Comparison of ENCODE assay signal across 8 cellular contexts in the genomic region with DNA sequence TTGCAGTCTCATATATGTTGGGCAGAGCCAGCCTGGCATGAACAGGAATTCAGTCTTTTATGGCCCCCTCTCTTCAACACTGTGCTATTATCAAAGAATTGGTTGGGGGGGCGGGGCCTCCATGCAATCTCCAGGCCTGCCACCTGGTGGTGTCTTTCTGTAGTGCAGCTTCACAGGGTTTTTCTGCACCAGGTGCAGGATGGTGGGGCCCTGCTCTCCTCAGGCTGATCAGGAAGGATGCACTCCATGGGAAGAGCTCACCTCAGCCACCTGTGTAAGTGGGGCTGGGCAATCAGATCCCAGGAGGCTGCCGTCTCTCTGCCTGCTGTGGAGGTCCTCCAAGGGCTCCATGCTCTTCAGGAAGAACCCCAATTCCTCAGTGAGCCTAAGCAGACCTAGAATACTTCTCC. TPM values are rescaled to one million over a fixed set of nuclear protein-coding genes. Genes with fewer than 3 reads are reported as not detected.
DNase-seq lines count a peak whose midpoint lies in the region; ATAC-seq and TF ChIP-seq lines count a peak whose summit lies in the region.

No MANE protein-coding gene starts in this region.

- ATAC-seq in activated B cell treated with CpG ODN at 0.5 μM for 24 hours (ENCODE audit: low read depth), result peak; percentile 64
- no peak for ATAC-seq in HG02678 (IDR thresholded peaks at IDR 0.05; ENCODE audit: unreplicated experiment)

- peak; percentile 80 for DNase-seq in AG08395 (ENCODE audit: low spot score)
- DNase-seq in GM20000 (ENCODE audit: low spot score), result peak; percentile 80
- peak; percentile 87 for DNase-seq in NCI-H2196 (lab: John Stamatoyannopoulos, UW; ENCODE audit: unreplicated experiment)
- DNase-seq in activated B cell treated with CpG ODN at 0.5 μM for 24 hours, result peak; percentile 77
- DNase-seq in T47D (ENCODE audit: low read depth in 1 of 2, low spot score in 1 of 2), result peak; percentile 62 to 69
- DNase-seq in kidney glomerular epithelial cell (lab: John Stamatoyannopoulos, UW), result peak; percentile 71
- DNase-seq in stimulated activated CD4-positive, alpha-beta T cell treated with anti-CD3 and anti-CD28 coated beads, Interleukin-4, amount 100 ng/mL, for 1 hour, result peak; percentile 84

- H3K36me3 Mint-ChIP-seq in activated B cell treated with CpG ODN at 0.5 μM for 24 hours (ENCODE audit: low read depth), result peaks cover 27% of the 10 kb centered on the region

- H3K4me3 Mint-ChIP-seq in activated B cell treated with CpG ODN at 0.5 μM for 24 hours, result peak overlapping the region; percentile 28

- CTCF ChIA-PET in activated B cell treated with CpG ODN at 0.5 μM for 24 hours (lab: Charles Lee), result interaction anchor here (0.7 to 3.7 kb wide), 16 partner anchors 9 to 83 kb away, joined by 3 to 29 read pairs (median 4); partner anchors contain the start of gene EVA1B

- POLR2A ChIA-PET in activated B cell treated with CpG ODN at 0.5 μM for 24 hours (lab: Charles Lee), result interaction anchor here (0.8 to 4.0 kb wide), 7 partner anchors 9 to 62 kb away, joined by 3 to 34 read pairs (median 6); partner anchors contain the start of genes LSM10 and SH3D21

- intact Hi-C loops in activated B cell treated with CpG ODN at 0.5 μM for 24 hours (cut with micrococcal nuclease), result loop anchor here (1.0 to 2.0 kb wide), 7 partner anchors 17 to 270 kb away; partner anchors contain the start of genes SH3D21 and TRAPPC3

- H3K9me3 Mint-ChIP-seq in activated B cell treated with CpG ODN at 0.5 μM for 24 hours, result no peaks in the 10 kb centered on the region

- in situ Hi-C loops in T47D (cut with HindIII; ENCODE audit: low pct_unique_long_range_greater_than_20kb, low sequenced_read_pairs), result no loop called here

- TF ChIP-seq CTCF in GM20000 (IDR thresholded peaks at IDR 0.05; ENCODE audit: extremely low read depth, missing control alignments), result peak; percentile 80
- TF ChIP-seq CTCF in activated B cell treated with CpG ODN at 0.5 μM for 24 hours (IDR thresholded peaks at IDR 0.05), result no peak

- H3K27ac Mint-ChIP-seq in activated B cell treated with CpG ODN at 0.5 μM for 24 hours, result peak overlapping the region; percentile 93

- H3K4me1 Mint-ChIP-seq in activated B cell treated with CpG ODN at 0.5 μM for 24 hours, result peaks cover 82% of the 10 kb centered on the region

- H3K27me3 Mint-ChIP-seq in activated B cell treated with CpG ODN at 0.5 μM for 24 hours, result no peaks in the 10 kb centered on the region

RNA-seq across cellular contexts. Expression of gene STK40, which starts 16.7 kb away (rescaled TPM):
- 62.7 and 63.7 TPM in 2 replicates for total RNA-seq in activated B cell treated with CpG ODN at 0.5 μM for 24 hours

RNA-seq across cellular contexts. Expression of gene LSM10, which starts 28.6 kb away (rescaled TPM):
- total RNA-seq in activated B cell treated with CpG ODN at 0.5 μM for 24 hours, result 59.8 and 62.7 TPM in 2 replicates

RNA-seq across cellular contexts. Expression of gene EVA1B, which starts 45.6 kb away (rescaled TPM):
- total RNA-seq in activated B cell treated with CpG ODN at 0.5 μM for 24 hours, result 1.2 and 1.3 TPM in 2 replicates
